In the genomic region with DNA sequence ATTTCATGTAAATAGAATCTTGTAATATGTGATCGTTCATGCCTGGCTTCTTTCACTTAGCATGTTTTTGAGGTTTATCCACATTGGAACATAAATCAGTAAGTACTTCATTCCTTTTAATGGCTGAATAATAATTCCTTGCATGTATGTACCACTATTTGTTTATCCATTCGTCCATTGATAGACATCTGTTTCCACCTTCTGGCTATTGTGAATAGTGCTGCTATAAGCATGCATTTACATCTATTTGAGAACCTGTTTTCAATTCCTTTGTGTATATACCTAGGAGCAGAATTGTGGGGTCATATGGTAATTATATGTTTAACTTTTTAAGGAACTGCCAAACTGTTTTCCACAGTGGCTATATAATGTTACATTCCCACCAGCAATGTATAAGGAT, we compare ENCODE assay signal across 17 cellular contexts.
DNase-seq lines count a peak whose midpoint lies in the region; ATAC-seq and TF ChIP-seq lines count a peak whose summit lies in the region.
"Had no signal": no experiment of that assay in that cellular context is flagged by ENCODE, and none has a peak within 500 bp of the region (broad histone marks: within the 10 kb centered on the region; RNA-seq: fewer than 3 reads in every experiment).

No MANE protein-coding gene starts in this region.

- no peak overlapping the region for H4K91ac ChIP-seq in mesenchymal stem cell (ENCODE audit: low read length)

- ATAC-seq in upper lobe of left lung (ENCODE audit: low FRiP score in 2 of 2), result no peak
- ATAC-seq: activated CD4-positive, CD25-positive, alpha-beta regulatory T cell treated with anti-CD3 and anti-CD28 coated beads, Interleukin-2, amount 50 U/mL, for 24 hours had no signal

- no peaks in the 10 kb centered on the region for H3K9me2 ChIP-seq in GM23248 (ENCODE audit: insufficient read depth)

- 89 to 94% methylated on average over 2 of the region's 2 CpGs for WGBS in GM23248 (ENCODE audit: low coverage in 1 of 2, low lambda C conversion rate in 2 of 2, missing lambda C conversion rate in 2 of 2), 2 experiments
- WGBS in mesenchymal stem cell, result no CpG with 5 or more reads among the region's 2 CpGs
- 38 to 45% methylated on average over 2 of the region's 2 CpGs for WGBS in upper lobe of left lung, 2 donors

- H2BK120ac ChIP-seq in mesenchymal stem cell (ENCODE audit: low read depth, low read length), result no peak overlapping the region

- H3K4me3 Mint-ChIP-seq in chondrocyte (ENCODE audit: unreplicated experiment), result no peak overlapping the region
- H3K4me3 Mint-ChIP-seq: memory B cell, nephron had no signal

- H3K14ac ChIP-seq in mesenchymal stem cell (ENCODE audit: low read length in 2 of 2), result no peak overlapping the region

- in situ Hi-C loops in GM23248 (cut with MboI), result no loop called here

- H3K4me1 ChIP-seq in GM23248 (ENCODE audit: insufficient read depth) (no peaks in the 10 kb centered on the region), mesenchymal stem cell (ENCODE audit: control insufficient read depth, insufficient read depth, low read depth, low read length) (no peaks in the 10 kb centered on the region), upper lobe of left lung (no peaks in the 10 kb centered on the region)
- H3K4me1 ChIP-seq: BLaER1 had no signal

- H3K36me3 Mint-ChIP-seq in chondrocyte (ENCODE audit: low read depth), result no peaks in the 10 kb centered on the region
- H3K36me3 Mint-ChIP-seq: memory B cell had no signal

- H3K4ac ChIP-seq in mesenchymal stem cell (ENCODE audit: low read depth in 1 of 2, low read length in 2 of 2), result no peak overlapping the region

- H4K8ac ChIP-seq in mesenchymal stem cell (ENCODE audit: low read length), result no peak overlapping the region

- H3K79me1 ChIP-seq in mesenchymal stem cell (replicated peaks; ENCODE audit: low read length, poor library complexity, severe bottlenecking), result no peaks in the 10 kb centered on the region

- TF ChIP-seq EP300 in upper lobe of left lung (IDR thresholded peaks at IDR 0.05), result no peak

- DNase-seq in GM23248, result peak; percentile 0
- DNase-seq in NB4 (ENCODE audit: low read depth), result peak; percentile 1
- DNase-seq in chondrocyte (ENCODE audit: low spot score), result no peak
- peak; percentile 0 for DNase-seq in mesenchymal stem cell
- no peak for DNase-seq in upper lobe of left lung
- no peak for DNase-seq in caudate nucleus (lab: John Stamatoyannopoulos, UW)
- DNase-seq in D341Med (ENCODE audit: low spot score), result no peak
- DNase-seq: activated gamma-delta T cell, aorta, MV-4-11, retina, SHP77, T-helper 2 cell had no signal

- no peaks in the 10 kb centered on the region for H3K27me3 ChIP-seq in GM23248 (replicated peaks; ENCODE audit: insufficient read depth)
- H3K27me3 ChIP-seq in mesenchymal stem cell (ENCODE audit: control insufficient read depth in 1 of 2, insufficient read depth in 1 of 2, low read length in 2 of 2), result peaks cover 0 to 10% of the 10 kb centered on the region in 2 experiments
- no peaks in the 10 kb centered on the region for H3K27me3 ChIP-seq in upper lobe of left lung
- H3K27me3 ChIP-seq: BLaER1 had no signal

- H3K9me3 ChIP-seq in GM23248 (ENCODE audit: low read depth) (no peaks in the 10 kb centered on the region), mesenchymal stem cell (ENCODE audit: control insufficient read depth, low read length) (no peaks in the 10 kb centered on the region), upper lobe of left lung (no peaks in the 10 kb centered on the region)
- H3K9me3 ChIP-seq: BLaER1 had no signal

- peaks cover 16% of the 10 kb centered on the region for H3K9me3 Mint-ChIP-seq in chondrocyte (ENCODE audit: low read depth)

- no peak overlapping the region for H3K9ac ChIP-seq in GM23248
- no peak overlapping the region for H3K9ac ChIP-seq in mesenchymal stem cell (ENCODE audit: low read length)
- H3K9ac ChIP-seq: BLaER1 had no signal

- no peak overlapping the region for H2BK15ac ChIP-seq in mesenchymal stem cell (ENCODE audit: low read depth, poor library complexity, severe bottlenecking)

- TF ChIP-seq POLR2A in NB4 (IDR thresholded peaks at IDR 0.05; ENCODE audit: extremely low read depth, insufficient read length) (no peak), upper lobe of left lung (IDR thresholded peaks at IDR 0.05) (no peak)

- H3K27ac Mint-ChIP-seq in chondrocyte (ENCODE audit: unreplicated experiment), result no peak overlapping the region
- H3K27ac Mint-ChIP-seq: memory B cell, nephron had no signal

- no peaks in the 10 kb centered on the region for H3K79me2 ChIP-seq in GM23248 (ENCODE audit: insufficient read depth)

- no peak overlapping the region for H3K23ac ChIP-seq in mesenchymal stem cell (ENCODE audit: low read length in 2 of 2)

- no peak overlapping the region for H2BK5ac ChIP-seq in mesenchymal stem cell (ENCODE audit: low read depth, low read length, poor library complexity, severe bottlenecking)

- H3F3A ChIP-seq in GM23248 (ENCODE audit: insufficient read depth), result no peaks in the 10 kb centered on the region

- no peak for TF ChIP-seq CTCF in NB4 (IDR thresholded peaks at IDR 0.05; ENCODE audit: low read depth, low read length)
- peak; percentile 45 for TF ChIP-seq CTCF in chondrocyte (IDR thresholded peaks at IDR 0.05)
- TF ChIP-seq CTCF in upper lobe of left lung (IDR thresholded peaks at IDR 0.05), result no peak

- H2AFZ ChIP-seq in GM23248 (no peak overlapping the region), mesenchymal stem cell (ENCODE audit: low read depth, low read length) (no peak overlapping the region)

- H3K4me2 ChIP-seq in GM23248 (ENCODE audit: unreplicated experiment) (no peak overlapping the region), mesenchymal stem cell (ENCODE audit: low read length, poor library complexity, severe bottlenecking) (no peak overlapping the region)
- H3K4me2 ChIP-seq: BLaER1 had no signal

- H3K4me1 Mint-ChIP-seq in chondrocyte (ENCODE audit: low read depth), result no peaks in the 10 kb centered on the region
- H3K4me1 Mint-ChIP-seq: memory B cell, nephron had no signal

- no peak overlapping the region for H3K18ac ChIP-seq in mesenchymal stem cell (ENCODE audit: low read depth in 1 of 2, low read length in 2 of 2)

- H2AK5ac ChIP-seq in mesenchymal stem cell (ENCODE audit: low read length, severe bottlenecking), result no peak overlapping the region

- no peaks in the 10 kb centered on the region for H4K20me1 ChIP-seq in GM23248 (ENCODE audit: insufficient read depth)
- H4K20me1 ChIP-seq: BLaER1 had no signal

- H3K4me3 ChIP-seq in GM23248 (no peak overlapping the region), NB4 (ENCODE audit: low read depth, low read length) (no peak overlapping the region), mesenchymal stem cell (ENCODE audit: insufficient read depth in 1 of 2, low read depth in 1 of 2, low read length in 2 of 2) (no peak overlapping the region), upper lobe of left lung (no peak overlapping the region)
- H3K4me3 ChIP-seq: BLaER1 had no signal

- H3K27ac ChIP-seq in GM23248 (no peak overlapping the region), mesenchymal stem cell (ENCODE audit: low read length, poor library complexity, severe bottlenecking) (no peak overlapping the region), upper lobe of left lung (no peak overlapping the region), caudate nucleus (ENCODE audit: low read depth, low read length) (no peak overlapping the region)
- H3K27ac ChIP-seq: BLaER1 had no signal

- no peak overlapping the region for H2BK12ac ChIP-seq in mesenchymal stem cell (ENCODE audit: low read length in 2 of 2)

- H3K27me3 Mint-ChIP-seq in chondrocyte (ENCODE audit: low read depth), result no peaks in the 10 kb centered on the region
- H3K27me3 Mint-ChIP-seq: memory B cell had no signal

- no peaks in the 10 kb centered on the region for H3K36me3 ChIP-seq in GM23248 (ENCODE audit: low read depth)
- H3K36me3 ChIP-seq in mesenchymal stem cell (ENCODE audit: control insufficient read depth in 1 of 2, insufficient read depth in 2 of 2, low read depth in 1 of 2, low read length in 2 of 2), result no peaks in the 10 kb centered on the region
- H3K36me3 ChIP-seq in upper lobe of left lung, result no peaks in the 10 kb centered on the region
- H3K36me3 ChIP-seq: BLaER1 had no signal

Comparison
In these comparisons a context has a peak if more than half of its experiments do, and no peak if none do; other contexts are left out.
1. DNase-seq: peak in GM23248 (single experiment), NB4 (single experiment) and mesenchymal stem cell (single experiment); none in chondrocyte (single experiment), upper lobe of left lung (0 of 2), caudate nucleus (0 of 61) and D341Med (single experiment).